In genomic region chr17:13940858-13941665, GRCh38 we compare ENCODE assay signal across 13 cellular contexts.
DNase-seq lines count a peak whose midpoint lies in the region; ATAC-seq and TF ChIP-seq lines count a peak whose summit lies in the region.
"Had no signal": no experiment of that assay in that cellular context is flagged by ENCODE, and none has a peak within 500 bp of the region (broad histone marks: within the 10 kb centered on the region; RNA-seq: fewer than 3 reads in every experiment).

No MANE protein-coding gene starts in this region.

- H3K27me3 Mint-ChIP-seq in HFFc6 (ENCODE audit: insufficient read depth): no peaks in the 10 kb centered on the region
- no peaks in the 10 kb centered on the region for H3K27me3 Mint-ChIP-seq in stimulated activated naive B cell treated with anti-CD40 and anti-IgM and Interleukin-4, amounts not matched to agents 10 μg/mL and 1 μg/mL and 100 μg/mL, for 72 hours
- H3K27me3 Mint-ChIP-seq: activated CD4-positive, alpha-beta T cell treated with anti-CD3 and anti-CD28 coated beads, Interleukin-2, amount 10 ng/mL, durations not matched to agents 24 days and 14 days had no signal

- no peak for ATAC-seq in stimulated activated naive B cell treated with anti-CD40 and anti-IgM and Interleukin-4, amounts not matched to agents 10 μg/mL and 1 μg/mL and 100 μg/mL, for 72 hours (replicated peaks)
- ATAC-seq: Right ventricle myocardium inferior had no signal

- no peaks in the 10 kb centered on the region for H3K79me2 ChIP-seq in ACC112 (ENCODE audit: control insufficient read depth, insufficient read depth, low read length, unreplicated experiment)

- H3K4me1 Mint-ChIP-seq in HFFc6 (ENCODE audit: low read depth): peaks cover 11% of the 10 kb centered on the region
- H3K4me1 Mint-ChIP-seq in stimulated activated naive B cell treated with anti-CD40 and anti-IgM and Interleukin-4, amounts not matched to agents 10 μg/mL and 1 μg/mL and 100 μg/mL, for 72 hours: peaks cover 9 to 38% of the 10 kb centered on the region in 2 donors
- H3K4me1 Mint-ChIP-seq: activated CD4-positive, alpha-beta T cell treated with anti-CD3 and anti-CD28 coated beads, Interleukin-2, amount 10 ng/mL, durations not matched to agents 24 days and 14 days had no signal

- H3K27ac ChIP-seq in ACC112 (ENCODE audit: low read depth, low read length): no peak overlapping the region
- H3K27ac ChIP-seq: vagina had no signal

- H3K36me3 ChIP-seq in ACC112 (ENCODE audit: insufficient read depth, low read length): no peaks in the 10 kb centered on the region
- H3K36me3 ChIP-seq: vagina had no signal

- no peaks in the 10 kb centered on the region for H3K27me3 ChIP-seq in ACC112 (ENCODE audit: insufficient read depth, low read length)
- H3K27me3 ChIP-seq: vagina had no signal

- peak; percentile 52 for TF ChIP-seq CTCF in HFFc6 (IDR thresholded peaks at IDR 0.05)

- no peaks in the 10 kb centered on the region for H3K4me1 ChIP-seq in ACC112 (ENCODE audit: control insufficient read depth, insufficient read depth, low read length, unreplicated experiment)
- H3K4me1 ChIP-seq: vagina had no signal

- peak overlapping the region; percentile 43; the same call in 1 of the 2 replicates for H3K4me3 Mint-ChIP-seq in HFFc6
- H3K4me3 Mint-ChIP-seq in stimulated activated naive B cell treated with anti-CD40 and anti-IgM and Interleukin-4, amounts not matched to agents 10 μg/mL and 1 μg/mL and 100 μg/mL, for 72 hours: no peak overlapping the region
- H3K4me3 Mint-ChIP-seq: activated CD4-positive, alpha-beta T cell treated with anti-CD3 and anti-CD28 coated beads, Interleukin-2, amount 10 ng/mL, durations not matched to agents 24 days and 14 days had no signal

- peak overlapping the region; percentile 70 for H3K27ac Mint-ChIP-seq in HFFc6
- H3K27ac Mint-ChIP-seq in stimulated activated naive B cell treated with anti-CD40 and anti-IgM and Interleukin-4, amounts not matched to agents 10 μg/mL and 1 μg/mL and 100 μg/mL, for 72 hours: no peak overlapping the region
- H3K27ac Mint-ChIP-seq: activated CD4-positive, alpha-beta T cell treated with anti-CD3 and anti-CD28 coated beads, Interleukin-2, amount 10 ng/mL, durations not matched to agents 24 days and 14 days had no signal

- H3K9me3 Mint-ChIP-seq in HFFc6: peaks cover 11% of the 10 kb centered on the region; the same call in 1 of the 2 replicates
- H3K9me3 Mint-ChIP-seq in stimulated activated naive B cell treated with anti-CD40 and anti-IgM and Interleukin-4, amounts not matched to agents 10 μg/mL and 1 μg/mL and 100 μg/mL, for 72 hours: peaks cover 8 to 9% of the 10 kb centered on the region in 2 donors

- H3K36me3 Mint-ChIP-seq in HFFc6 (ENCODE audit: low read depth): peaks cover 11% of the 10 kb centered on the region
- peaks cover 8 to 22% of the 10 kb centered on the region in 2 donors for H3K36me3 Mint-ChIP-seq in stimulated activated naive B cell treated with anti-CD40 and anti-IgM and Interleukin-4, amounts not matched to agents 10 μg/mL and 1 μg/mL and 100 μg/mL, for 72 hours

- H2AFZ ChIP-seq in ACC112 (ENCODE audit: low read length, unreplicated experiment): peak overlapping the region; percentile 87

- no peak overlapping the region for H3K4me3 ChIP-seq in ACC112 (ENCODE audit: low read depth, low read length)
- H3K4me3 ChIP-seq: vagina had no signal

- DNase-seq in HFFc6: peak; percentile 85
- peak; percentile 20 for DNase-seq in SW480 (ENCODE audit: low spot score)
- peak; percentile 60 for DNase-seq in fibroblast of peridontal ligament (ENCODE audit: extremely low read depth)
- no peak for DNase-seq in NCI-H2081 treated with DMSO at 0.1 percent for 48 hours (lab: John Stamatoyannopoulos, UW)
- DNase-seq in dedifferentiated amniotic fluid mesenchymal stem cell (ENCODE audit: extremely low spot score): no peak
- DNase-seq in NK-92 (lab: John Stamatoyannopoulos, UW; ENCODE audit: unreplicated experiment): no peak
- DNase-seq in stimulated activated naive B cell treated with anti-CD40 and anti-IgM and Interleukin-4, amounts not matched to agents 10 μg/mL and 1 μg/mL and 100 μg/mL, for 72 hours: no peak
- DNase-seq: activated CD4-positive, alpha-beta T cell treated with anti-CD3 and anti-CD28 coated beads, Interleukin-2, amount 10 ng/mL, durations not matched to agents 24 days and 14 days; AML-193; NCI-H187 had no signal

Comparison
In these comparisons a context has a peak if more than half of its experiments do, and no peak if none do; other contexts are left out.
1. DNase-seq: peak in HFFc6 (single experiment), SW480 (single experiment) and fibroblast of peridontal ligament (single experiment); none in NCI-H2081 treated with DMSO at 0.1 percent for 48 hours (single experiment), dedifferentiated amniotic fluid mesenchymal stem cell (single experiment), NK-92 (single experiment) and stimulated activated naive B cell treated with anti-CD40 and anti-IgM and Interleukin-4, amounts not matched to agents 10 μg/mL and 1 μg/mL and 100 μg/mL, for 72 hours (single experiment).